Comparison of ENCODE assay signal across 1 cellular context in the genomic region with DNA sequence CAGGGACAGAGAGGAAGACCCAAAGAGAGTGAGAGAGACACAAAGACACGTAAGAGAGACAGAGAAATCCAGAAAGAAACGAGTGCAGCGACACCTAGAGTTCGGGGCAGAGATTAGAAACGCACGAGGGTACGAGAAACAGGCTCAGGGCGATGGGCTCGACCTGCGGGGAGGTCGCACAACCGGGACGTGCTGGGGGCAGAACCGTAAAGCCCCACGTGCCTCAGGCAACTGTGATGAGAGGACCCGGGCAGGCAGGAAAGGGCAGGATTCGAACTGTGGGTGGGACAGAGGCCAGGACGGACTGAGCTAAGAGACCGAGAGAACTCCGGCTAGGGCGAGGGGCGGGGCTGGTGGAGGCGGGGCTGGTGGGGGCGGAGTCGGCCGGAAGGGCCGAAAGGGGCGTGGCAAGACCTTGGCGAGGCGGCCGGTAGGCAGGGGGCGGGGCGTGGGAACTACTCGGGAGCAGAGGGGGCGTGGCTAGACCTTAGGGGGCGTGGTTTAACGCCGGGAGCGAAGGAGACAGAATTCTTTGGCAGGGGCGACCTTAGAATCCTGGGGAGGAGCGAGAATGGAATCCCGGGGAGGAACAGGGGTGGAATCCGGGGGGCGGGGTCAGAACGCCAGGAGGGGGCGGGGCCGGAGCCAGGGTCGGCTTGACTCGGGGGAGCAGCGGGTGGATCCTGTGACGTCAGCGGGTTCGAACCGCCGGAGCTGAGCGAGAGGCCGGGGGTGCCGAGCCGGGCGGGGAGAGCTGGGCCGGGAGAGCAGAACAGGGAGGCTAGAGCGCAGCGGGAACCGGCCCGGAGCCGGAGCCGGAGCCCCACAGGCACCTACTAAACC.
A peak's percentile ranks its signal among the peaks of the same experiment; 100 is the strongest.
TF ChIP-seq lines count a peak whose summit lies in the region.

TSS of gene NECTIN2 (plus strand) at position 686 of the 843 bp plus-strand sequence. CDS start 229 bp downstream, outside the sequence.

TF ChIP-seq in HepG2, 621 proteins besides CTCF, POLR2A, EP300 and RAD21 (continued from another document and continues in another):
- peak; percentile 14; the same call in 1 of the 2 replicates for TF ChIP-seq UBTF (CRISPR knock-in tag; IDR thresholded peaks at IDR 0.05)
- no peak for TF ChIP-seq ASH2L (IDR thresholded peaks at IDR 0.05; ENCODE audit: insufficient read length, low read depth, low read length)
- TF ChIP-seq ZNF138 (CRISPR knock-in tag; IDR thresholded peaks at IDR 0.05; ENCODE audit: low read depth) = no peak
- TF ChIP-seq, protein P1, sequence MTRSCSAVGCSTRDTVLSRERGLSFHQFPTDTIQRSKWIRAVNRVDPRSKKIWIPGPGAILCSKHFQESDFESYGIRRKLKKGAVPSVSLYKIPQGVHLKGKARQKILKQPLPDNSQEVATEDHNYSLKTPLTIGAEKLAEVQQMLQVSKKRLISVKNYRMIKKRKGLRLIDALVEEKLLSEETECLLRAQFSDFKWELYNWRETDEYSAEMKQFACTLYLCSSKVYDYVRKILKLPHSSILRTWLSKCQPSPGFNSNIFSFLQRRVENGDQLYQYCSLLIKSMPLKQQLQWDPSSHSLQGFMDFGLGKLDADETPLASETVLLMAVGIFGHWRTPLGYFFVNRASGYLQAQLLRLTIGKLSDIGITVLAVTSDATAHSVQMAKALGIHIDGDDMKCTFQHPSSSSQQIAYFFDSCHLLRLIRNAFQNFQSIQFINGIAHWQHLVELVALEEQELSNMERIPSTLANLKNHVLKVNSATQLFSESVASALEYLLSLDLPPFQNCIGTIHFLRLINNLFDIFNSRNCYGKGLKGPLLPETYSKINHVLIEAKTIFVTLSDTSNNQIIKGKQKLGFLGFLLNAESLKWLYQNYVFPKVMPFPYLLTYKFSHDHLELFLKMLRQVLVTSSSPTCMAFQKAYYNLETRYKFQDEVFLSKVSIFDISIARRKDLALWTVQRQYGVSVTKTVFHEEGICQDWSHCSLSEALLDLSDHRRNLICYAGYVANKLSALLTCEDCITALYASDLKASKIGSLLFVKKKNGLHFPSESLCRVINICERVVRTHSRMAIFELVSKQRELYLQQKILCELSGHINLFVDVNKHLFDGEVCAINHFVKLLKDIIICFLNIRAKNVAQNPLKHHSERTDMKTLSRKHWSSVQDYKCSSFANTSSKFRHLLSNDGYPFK (CRISPR knock-in tag; IDR thresholded peaks at IDR 0.05; ENCODE audit: borderline replicate concordance) = no peak; the same call in 1 of the 2 replicates
- peak; percentile 29; the same call in 1 of the 2 replicates for TF ChIP-seq CHD4 (IDR thresholded peaks at IDR 0.05; ENCODE audit: borderline replicate concordance, low read length)
- no peak for TF ChIP-seq ZUFSP (CRISPR knock-in tag; IDR thresholded peaks at IDR 0.05; ENCODE audit: borderline replicate concordance)
- TF ChIP-seq ZBTB7A (CRISPR knock-in tag; IDR thresholded peaks at IDR 0.05) = no peak
- TF ChIP-seq SP2 (CRISPR knock-in tag; IDR thresholded peaks at IDR 0.05) = no peak
- TF ChIP-seq, protein P2, sequence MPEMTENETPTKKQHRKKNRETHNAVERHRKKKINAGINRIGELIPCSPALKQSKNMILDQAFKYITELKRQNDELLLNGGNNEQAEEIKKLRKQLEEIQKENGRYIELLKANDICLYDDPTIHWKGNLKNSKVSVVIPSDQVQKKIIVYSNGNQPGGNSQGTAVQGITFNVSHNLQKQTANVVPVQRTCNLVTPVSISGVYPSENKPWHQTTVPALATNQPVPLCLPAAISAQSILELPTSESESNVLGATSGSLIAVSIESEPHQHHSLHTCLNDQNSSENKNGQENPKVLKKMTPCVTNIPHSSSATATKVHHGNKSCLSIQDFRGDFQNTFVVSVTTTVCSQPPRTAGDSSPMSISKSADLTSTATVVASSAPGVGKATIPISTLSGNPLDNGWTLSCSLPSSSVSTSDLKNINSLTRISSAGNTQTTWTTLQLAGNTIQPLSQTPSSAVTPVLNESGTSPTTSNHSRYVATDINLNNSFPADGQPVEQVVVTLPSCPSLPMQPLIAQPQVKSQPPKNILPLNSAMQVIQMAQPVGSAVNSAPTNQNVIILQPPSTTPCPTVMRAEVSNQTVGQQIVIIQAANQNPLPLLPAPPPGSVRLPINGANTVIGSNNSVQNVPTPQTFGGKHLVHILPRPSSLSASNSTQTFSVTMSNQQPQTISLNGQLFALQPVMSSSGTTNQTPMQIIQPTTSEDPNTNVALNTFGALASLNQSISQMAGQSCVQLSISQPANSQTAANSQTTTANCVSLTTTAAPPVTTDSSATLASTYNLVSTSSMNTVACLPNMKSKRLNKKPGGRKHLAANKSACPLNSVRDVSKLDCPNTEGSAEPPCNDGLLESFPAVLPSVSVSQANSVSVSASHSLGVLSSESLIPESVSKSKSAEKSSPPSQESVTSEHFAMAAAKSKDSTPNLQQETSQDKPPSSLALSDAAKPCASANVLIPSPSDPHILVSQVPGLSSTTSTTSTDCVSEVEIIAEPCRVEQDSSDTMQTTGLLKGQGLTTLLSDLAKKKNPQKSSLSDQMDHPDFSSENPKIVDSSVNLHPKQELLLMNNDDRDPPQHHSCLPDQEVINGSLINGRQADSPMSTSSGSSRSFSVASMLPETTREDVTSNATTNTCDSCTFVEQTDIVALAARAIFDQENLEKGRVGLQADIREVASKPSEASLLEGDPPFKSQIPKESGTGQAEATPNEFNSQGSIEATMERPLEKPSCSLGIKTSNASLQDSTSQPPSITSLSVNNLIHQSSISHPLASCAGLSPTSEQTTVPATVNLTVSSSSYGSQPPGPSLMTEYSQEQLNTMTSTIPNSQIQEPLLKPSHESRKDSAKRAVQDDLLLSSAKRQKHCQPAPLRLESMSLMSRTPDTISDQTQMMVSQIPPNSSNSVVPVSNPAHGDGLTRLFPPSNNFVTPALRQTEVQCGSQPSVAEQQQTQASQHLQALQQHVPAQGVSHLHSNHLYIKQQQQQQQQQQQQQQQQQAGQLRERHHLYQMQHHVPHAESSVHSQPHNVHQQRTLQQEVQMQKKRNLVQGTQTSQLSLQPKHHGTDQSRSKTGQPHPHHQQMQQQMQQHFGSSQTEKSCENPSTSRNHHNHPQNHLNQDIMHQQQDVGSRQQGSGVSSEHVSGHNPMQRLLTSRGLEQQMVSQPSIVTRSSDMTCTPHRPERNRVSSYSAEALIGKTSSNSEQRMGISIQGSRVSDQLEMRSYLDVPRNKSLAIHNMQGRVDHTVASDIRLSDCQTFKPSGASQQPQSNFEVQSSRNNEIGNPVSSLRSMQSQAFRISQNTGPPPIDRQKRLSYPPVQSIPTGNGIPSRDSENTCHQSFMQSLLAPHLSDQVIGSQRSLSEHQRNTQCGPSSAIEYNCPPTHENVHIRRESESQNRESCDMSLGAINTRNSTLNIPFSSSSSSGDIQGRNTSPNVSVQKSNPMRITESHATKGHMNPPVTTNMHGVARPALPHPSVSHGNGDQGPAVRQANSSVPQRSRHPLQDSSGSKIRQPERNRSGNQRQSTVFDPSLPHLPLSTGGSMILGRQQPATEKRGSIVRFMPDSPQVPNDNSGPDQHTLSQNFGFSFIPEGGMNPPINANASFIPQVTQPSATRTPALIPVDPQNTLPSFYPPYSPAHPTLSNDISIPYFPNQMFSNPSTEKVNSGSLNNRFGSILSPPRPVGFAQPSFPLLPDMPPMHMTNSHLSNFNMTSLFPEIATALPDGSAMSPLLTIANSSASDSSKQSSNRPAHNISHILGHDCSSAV (CRISPR knock-in tag; IDR thresholded peaks at IDR 0.05; ENCODE audit: borderline replicate concordance) = no peak
- TF ChIP-seq ZBTB21 (CRISPR knock-in tag; IDR thresholded peaks at IDR 0.05) = no peak
- TF ChIP-seq, protein P3, sequence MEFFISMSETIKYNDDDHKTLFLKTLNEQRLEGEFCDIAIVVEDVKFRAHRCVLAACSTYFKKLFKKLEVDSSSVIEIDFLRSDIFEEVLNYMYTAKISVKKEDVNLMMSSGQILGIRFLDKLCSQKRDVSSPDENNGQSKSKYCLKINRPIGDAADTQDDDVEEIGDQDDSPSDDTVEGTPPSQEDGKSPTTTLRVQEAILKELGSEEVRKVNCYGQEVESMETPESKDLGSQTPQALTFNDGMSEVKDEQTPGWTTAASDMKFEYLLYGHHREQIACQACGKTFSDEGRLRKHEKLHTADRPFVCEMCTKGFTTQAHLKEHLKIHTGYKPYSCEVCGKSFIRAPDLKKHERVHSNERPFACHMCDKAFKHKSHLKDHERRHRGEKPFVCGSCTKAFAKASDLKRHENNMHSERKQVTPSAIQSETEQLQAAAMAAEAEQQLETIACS (CRISPR knock-in tag; IDR thresholded peaks at IDR 0.05) = no peak
- TF ChIP-seq ZBTB33 (CRISPR knock-in tag; IDR thresholded peaks at IDR 0.05) = peak; percentile 49; the same call in 1 of the 2 replicates
- TF ChIP-seq ZFAT (CRISPR knock-in tag; conservative IDR thresholded peaks at IDR 0.05) = no peak
- no peak for TF ChIP-seq ZNF652 (CRISPR knock-in tag; IDR thresholded peaks at IDR 0.05; ENCODE audit: borderline replicate concordance, low read depth)
- TF ChIP-seq, protein P4, sequence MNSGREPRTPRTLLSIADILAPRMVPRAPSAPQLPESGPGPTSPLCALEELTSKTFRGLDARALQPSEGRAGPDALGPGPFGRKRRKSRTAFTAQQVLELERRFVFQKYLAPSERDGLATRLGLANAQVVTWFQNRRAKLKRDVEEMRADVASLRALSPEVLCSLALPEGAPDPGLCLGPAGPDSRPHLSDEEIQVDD (CRISPR knock-in tag; IDR thresholded peaks at IDR 0.05; ENCODE audit: borderline replicate concordance) = no peak
- no peak for TF ChIP-seq ZNF543 (CRISPR knock-in tag; IDR thresholded peaks at IDR 0.05)
- peak; percentile 47; the same call in 1 of the 2 replicates for TF ChIP-seq CREM (IDR thresholded peaks at IDR 0.05)
- no peak for TF ChIP-seq CREM (CRISPR knock-in tag; IDR thresholded peaks at IDR 0.05)
- TF ChIP-seq ZFP41 (CRISPR knock-in tag; IDR thresholded peaks at IDR 0.05; ENCODE audit: borderline replicate concordance) = no peak
- TF ChIP-seq ZNF232 (CRISPR knock-in tag; IDR thresholded peaks at IDR 0.05; ENCODE audit: borderline replicate concordance) = no peak
- TF ChIP-seq EEA1 (CRISPR knock-in tag; IDR thresholded peaks at IDR 0.05; ENCODE audit: borderline replicate concordance) = no peak; the same call in 1 of the 2 replicates
- TF ChIP-seq KAT7 (CRISPR knock-in tag; IDR thresholded peaks at IDR 0.05; ENCODE audit: borderline replicate concordance) = peak; percentile 54; the same call in 1 of the 2 replicates
- 0 out of 2 replicates have a peak, but pooled peaks have one; percentile 31 for TF ChIP-seq ETV6 (CRISPR knock-in tag; conservative IDR thresholded peaks at IDR 0.05)
- TF ChIP-seq SMARCC2 (IDR thresholded peaks at IDR 0.05) = no peak
- no peak for TF ChIP-seq PAF1 (CRISPR knock-in tag; IDR thresholded peaks at IDR 0.05)
- TF ChIP-seq ZNF562 (CRISPR knock-in tag; IDR thresholded peaks at IDR 0.05; ENCODE audit: borderline replicate concordance) = no peak
- no peak for TF ChIP-seq SIX4 (CRISPR knock-in tag; IDR thresholded peaks at IDR 0.05)
- TF ChIP-seq MLLT10 (CRISPR knock-in tag; IDR thresholded peaks at IDR 0.05) = no peak
- no peak for TF ChIP-seq MAF1 (CRISPR knock-in tag; IDR thresholded peaks at IDR 0.05; ENCODE audit: borderline replicate concordance)
- TF ChIP-seq MXI1 (IDR thresholded peaks at IDR 0.05; ENCODE audit: borderline replicate concordance, low read depth, low read length) = peak; percentile 82; the same call in 1 of the 3 replicates
